8 cellular contexts compared by ENCODE assay signal in the genomic region with DNA sequence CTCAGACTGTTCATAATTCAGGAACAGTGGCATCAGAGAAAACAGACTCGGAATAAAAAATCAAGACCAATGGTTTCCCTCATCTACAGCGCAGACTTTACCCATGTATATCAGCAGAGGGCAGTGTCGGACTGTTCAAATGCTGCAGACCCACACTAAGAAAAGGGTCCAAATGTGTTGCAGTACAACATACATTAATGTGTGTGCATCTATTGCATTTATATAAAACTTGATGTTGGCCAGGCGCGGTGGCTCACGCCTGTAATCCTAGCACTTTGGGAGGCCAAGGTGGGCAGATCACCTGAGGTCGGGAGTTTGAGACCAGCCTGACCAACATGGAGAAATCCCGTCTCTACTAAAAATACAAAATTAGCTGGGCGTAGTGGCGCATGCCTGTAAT. TPM values are rescaled to one million over a fixed set of nuclear protein-coding genes. Genes with fewer than 3 reads are reported as not detected.
DNase-seq lines count a peak whose midpoint lies in the region; TF ChIP-seq lines count a peak whose summit lies in the region.
"Not testable (repeated sequence)": the region's sequence is repeated elsewhere in the genome, so short reads cannot be mapped to it uniquely, and the experiment has no call there.

No MANE protein-coding gene starts in this region.

- H3K36me3 Mint-ChIP-seq in brain, result peaks cover 16% of the 10 kb centered on the region

- H3K4me1 ChIP-seq in cardiac muscle cell (ENCODE audit: low read depth), result peaks cover 19% of the 10 kb centered on the region
- H3K4me1 ChIP-seq in neuron (ENCODE audit: insufficient read depth, low read length), result peaks cover 13% of the 10 kb centered on the region
- peaks cover 15% of the 10 kb centered on the region for H3K4me1 ChIP-seq in testis

- peak; percentile 89 for TF ChIP-seq CTCF in brain (conservative IDR thresholded peaks at IDR 0.05)
- TF ChIP-seq CTCF in cardiac muscle cell (IDR thresholded peaks at IDR 0.05; ENCODE audit: low read depth, low read length), result peak; percentile 69
- TF ChIP-seq CTCF in testis (IDR thresholded peaks at IDR 0.05), result peak; percentile 34 to 78 (median 63)

- peaks cover 49% of the 10 kb centered on the region for H3K4me1 Mint-ChIP-seq in brain

- peak overlapping the region in 1 of 5 experiments; percentile 5 for H3K4me3 Mint-ChIP-seq in brain

- H3K27ac Mint-ChIP-seq in brain, result peak overlapping the region in 4 of 5 experiments; percentile 61 to 89 (median 82)

- not testable (repeated sequence) for H3K9me3 Mint-ChIP-seq in brain

- 63 to 75% methylated on average over 10 of the region's 10 CpGs for WGBS in testis, 2 donors

- not testable (repeated sequence) for H3K4me3 ChIP-seq in cardiac muscle cell; neuron (ENCODE audit: low read length); testis

- TF ChIP-seq POLR2A in testis (IDR thresholded peaks at IDR 0.05), result not testable (repeated sequence)

- peak overlapping the region; percentile 41 for H3K27ac ChIP-seq in cardiac muscle cell
- H3K27ac ChIP-seq in testis, result not testable (repeated sequence)

- not testable (repeated sequence) for H3K27me3 Mint-ChIP-seq in brain

- not testable (repeated sequence) for H3K27me3 ChIP-seq in cardiac muscle cell; neuron (ENCODE audit: insufficient read depth, low read length); testis

- not testable (repeated sequence) for H3K36me3 ChIP-seq in cardiac muscle cell; neuron (ENCODE audit: insufficient read depth, low read length); testis (ENCODE audit: low read depth, missing control alignments)

- DNase-seq in DMS79 (lab: John Stamatoyannopoulos, UW), result peak; percentile 54
- peak; percentile 15 for DNase-seq in KG1 (lab: John Stamatoyannopoulos, UW)
- peak; percentile 23 for DNase-seq in NCI-H748 treated with DMSO at 0.1 percent for 48 hours (lab: John Stamatoyannopoulos, UW)
- peak; percentile 32 for DNase-seq in activated CD4-positive, CD25-positive, alpha-beta regulatory T cell treated with anti-CD3 and anti-CD28 coated beads, Interleukin-2, amount 50 U/mL, for 72 hours
- DNase-seq in cardiac muscle cell (ENCODE audit: low read depth in 1 of 2, low spot score in 1 of 2), result peak; percentile 73 to 85
- DNase-seq in testis, result peak; percentile 67

- H3K9me3 ChIP-seq in cardiac muscle cell (ENCODE audit: low read depth); neuron (ENCODE audit: low read length); testis: not testable (repeated sequence)

- intact Hi-C loops in testis (cut with DNase I; ENCODE audit: low total_unique reads), result loop anchor here (5.0 kb wide), 1 partner anchor 83 kb away; no protein-coding TSS in a partner anchor

- peak overlapping the region; percentile 55 for H2AFZ ChIP-seq in neuron (ENCODE audit: low read depth, low read length)

RNA-seq across cellular contexts. Expression of gene ANXA2, which starts 38.0 kb away (rescaled TPM):
- polyA plus RNA-seq in brain (ENCODE audit: insufficient read depth, low read depth, low replicate concordance) (439 TPM), cardiac muscle cell (141 and 284 TPM in 2 replicates), testis (ENCODE audit: insufficient read depth, low read depth, low replicate concordance) (388 TPM)
- total RNA-seq in cardiac muscle cell (90.2 and 217 TPM in 2 replicates), testis (100 to 1,000 TPM; 199 to 226 TPM)

Comparison
In these comparisons a context has a peak if more than half of its experiments do, and no peak if none do; other contexts are left out.
1. DNase-seq: peak in every context shown above with its lines; median percentile 79 in cardiac muscle cell; 67 in testis; 54 in DMS79; 32 in activated CD4-positive, CD25-positive, alpha-beta regulatory T cell treated with anti-CD3 and anti-CD28 coated beads, Interleukin-2, amount 50 U/mL, for 72 hours; 23 in NCI-H748 treated with DMSO at 0.1 percent for 48 hours; 15 in KG1.